In the genomic region with DNA sequence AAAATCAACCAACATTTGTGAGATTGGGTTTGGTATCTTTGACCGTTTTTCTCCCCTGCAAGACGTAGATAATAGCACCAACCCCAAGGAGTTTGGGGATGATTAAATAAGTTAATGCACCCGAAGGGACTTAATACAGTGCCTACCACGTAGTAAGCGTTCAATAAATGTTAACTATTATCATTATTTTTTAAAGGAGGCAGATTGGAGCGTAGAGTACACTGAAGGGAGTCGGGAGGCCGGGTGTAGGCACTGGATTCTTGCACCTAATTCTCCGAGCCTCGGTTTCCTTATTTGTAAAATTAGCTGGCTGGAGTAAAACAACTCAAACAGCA, we compare ENCODE assay signal across 8 cellular contexts.
DNase-seq lines count a peak whose midpoint lies in the region; ATAC-seq and TF ChIP-seq lines count a peak whose summit lies in the region.

No MANE protein-coding gene starts in this region.

- H3K27me3 ChIP-seq in HL-60 (ENCODE audit: insufficient read depth, poor library complexity, severe bottlenecking) (no peaks in the 10 kb centered on the region), muscle layer of colon (ENCODE audit: control insufficient read depth in 1 of 2, insufficient read depth in 2 of 2, low read length in 2 of 2) (no peaks in the 10 kb centered on the region)

- peak overlapping the region; percentile 85 for H3K9ac ChIP-seq in muscle layer of colon (ENCODE audit: low read length)

- H3K4me3 Mint-ChIP-seq in central memory CD8-positive, alpha-beta T cell, result peak overlapping the region; percentile 97

- no peaks in the 10 kb centered on the region for H3K9me3 ChIP-seq in muscle layer of colon (ENCODE audit: low read length)

- no peaks in the 10 kb centered on the region for H3K36me3 ChIP-seq in muscle layer of colon (ENCODE audit: insufficient read depth, low read length)

- peaks cover 37% of the 10 kb centered on the region for H3K4me1 ChIP-seq in muscle layer of colon (ENCODE audit: insufficient read depth, low read length)

- no peak for DNase-seq in AG10803 (ENCODE audit: low read depth)
- DNase-seq in HL-60 (ENCODE audit: low read depth in 1 of 2, low spot score in 1 of 2), result no peak
- DNase-seq in central memory CD8-positive, alpha-beta T cell (ENCODE audit: low spot score in 2 of 2), result no peak
- DNase-seq in nucleus accumbens (lab: John Stamatoyannopoulos, UW), result no peak
- DNase-seq in NCI-H146 (lab: John Stamatoyannopoulos, UW), result no peak

- peak overlapping the region; percentile 90 for H3K27ac ChIP-seq in HL-60 (replicated peaks)
- peak overlapping the region; percentile 94 for H3K27ac ChIP-seq in muscle layer of colon (ENCODE audit: low read depth, low read length)

- H3K36me3 Mint-ChIP-seq in central memory CD8-positive, alpha-beta T cell (ENCODE audit: insufficient read depth), result peaks cover 4% of the 10 kb centered on the region

- peaks cover 41% of the 10 kb centered on the region for H3K4me1 Mint-ChIP-seq in central memory CD8-positive, alpha-beta T cell

- peak overlapping the region; percentile 91 for H3K27ac Mint-ChIP-seq in central memory CD8-positive, alpha-beta T cell (ENCODE audit: low read depth)

- no peaks in the 10 kb centered on the region for H3K27me3 Mint-ChIP-seq in central memory CD8-positive, alpha-beta T cell

- ATAC-seq in central memory CD8-positive, alpha-beta T cell (replicated peaks; ENCODE audit: extremely low read depth, poor library complexity, severe bottlenecking), result no peak
- ATAC-seq in GM21717 (IDR thresholded peaks at IDR 0.05; ENCODE audit: unreplicated experiment) (no peak), GM19455 (IDR thresholded peaks at IDR 0.05; ENCODE audit: unreplicated experiment) (no peak)

- H3K4me3 ChIP-seq in AG10803 (ENCODE audit: low read length) (peak overlapping the region; percentile 91), HL-60 (replicated peaks; ENCODE audit: insufficient read depth, low read length) (peak overlapping the region; percentile 95), muscle layer of colon (ENCODE audit: low read depth in 1 of 2, low read length in 2 of 2) (peak overlapping the region; percentile 92 to 96)

- H3K9me3 Mint-ChIP-seq in central memory CD8-positive, alpha-beta T cell, result no peaks in the 10 kb centered on the region

- TF ChIP-seq CTCF in AG10803 (conservative IDR thresholded peaks at IDR 0.05; ENCODE audit: low read length), result no peak
- no peak for TF ChIP-seq CTCF in HL-60 (IDR thresholded peaks at IDR 0.05; ENCODE audit: insufficient read depth, low read length)
